Comparison of ENCODE assay signal across 1 cellular context in genomic region chr1:109979489-109980091, GRCh38.
TF ChIP-seq lines count a peak whose summit lies in the region.

No MANE protein-coding gene starts in this region.

TF ChIP-seq in K562, 482 proteins besides CTCF, POLR2A, EP300 and RAD21 (continued from another document and continues in another):
- TF ChIP-seq TSHZ1 (CRISPR knock-in tag; IDR thresholded peaks at IDR 0.05) (no peak), JUN (IDR thresholded peaks at IDR 0.05; ENCODE audit: borderline replicate concordance, low read depth, low read length) (peak; percentile 90), JUN (CRISPR knock-in tag; IDR thresholded peaks at IDR 0.05; ENCODE audit: borderline replicate concordance) (0 out of 2 replicates have a peak, but pooled peaks have one; percentile 46), HBP1 (CRISPR knock-in tag; IDR thresholded peaks at IDR 0.05) (no peak), ETV6 (IDR thresholded peaks at IDR 0.05; ENCODE audit: borderline replicate concordance in 1 of 2, low read depth in 2 of 2, low read length in 1 of 2) (no peak; a peak in 1 of 4 replicates), ETV6 (CRISPR knock-in tag; IDR thresholded peaks at IDR 0.05; ENCODE audit: borderline replicate concordance) (no peak), ATF4 (CRISPR knock-in tag; IDR thresholded peaks at IDR 0.05) (no peak), NCOA4 (IDR thresholded peaks at IDR 0.05; ENCODE audit: partially characterized antibody) (no peak), ATF7 (IDR thresholded peaks at IDR 0.05) (0 out of 2 replicates have a peak, but pooled peaks have one; percentile 58), NCOA1 (IDR thresholded peaks at IDR 0.05; ENCODE audit: low read depth) (peak; percentile 72; the same call in 1 of the 2 replicates), EWSR1 (IDR thresholded peaks at IDR 0.05; ENCODE audit: borderline replicate concordance, low read depth, partially characterized antibody) (no peak), ZNF174 (CRISPR knock-in tag; IDR thresholded peaks at IDR 0.05) (0 out of 2 replicates have a peak, but pooled peaks have one; percentile 50), HCFC1 (IDR thresholded peaks at IDR 0.05; ENCODE audit: low read depth, low read length) (no peak), MEF2A (IDR thresholded peaks at IDR 0.05; ENCODE audit: control insufficient read depth, low read depth, low read length) (no peak), ZBTB26 (CRISPR knock-in tag; IDR thresholded peaks at IDR 0.05) (no peak), PRPF4 (IDR thresholded peaks at IDR 0.05; ENCODE audit: insufficient read depth, low read depth, low read length, poor library complexity, severe bottlenecking) (no peak), THRA (IDR thresholded peaks at IDR 0.05) (no peak), CREB5 (CRISPR knock-in tag; IDR thresholded peaks at IDR 0.05) (no peak), HNRNPK (IDR thresholded peaks at IDR 0.05; ENCODE audit: low read depth, low read length, poor library complexity, severe bottlenecking) (no peak), NFATC3 (IDR thresholded peaks at IDR 0.05) (no peak), TARDBP (IDR thresholded peaks at IDR 0.05) (no peak), ZNF384 (IDR thresholded peaks at IDR 0.05; ENCODE audit: low read depth, low read length) (no peak), KLF16 (IDR thresholded peaks at IDR 0.05) (no peak), SRSF1 (IDR thresholded peaks at IDR 0.05; ENCODE audit: low read depth, low read length) (no peak), ID3 (CRISPR knock-in tag; IDR thresholded peaks at IDR 0.05) (no peak), ID3 (tag; IDR thresholded peaks at IDR 0.05) (no peak), ZNF655 (CRISPR knock-in tag; IDR thresholded peaks at IDR 0.05) (no peak), PHTF2 (CRISPR knock-in tag; IDR thresholded peaks at IDR 0.05) (no peak), RNF2 (IDR thresholded peaks at IDR 0.05) (no peak), NFIC (IDR thresholded peaks at IDR 0.05) (peak; percentile 66), MED1 (CRISPR knock-in tag; IDR thresholded peaks at IDR 0.05; ENCODE audit: borderline replicate concordance) (no peak), ZNF253 (CRISPR knock-in tag; conservative IDR thresholded peaks at IDR 0.05) (no peak), PRDM10 (IDR thresholded peaks at IDR 0.05; ENCODE audit: partially characterized antibody) (no peak), CBX1 (IDR thresholded peaks at IDR 0.05; ENCODE audit: low read depth) (no peak), USF1 (CRISPR knock-in tag; IDR thresholded peaks at IDR 0.05) (no peak), HMBOX1 (IDR thresholded peaks at IDR 0.05) (no peak), ZBTB7A (IDR thresholded peaks at IDR 0.05; ENCODE audit: borderline replicate concordance, control insufficient read depth, low read depth, low read length) (no peak), TAF9B (IDR thresholded peaks at IDR 0.05; ENCODE audit: partially characterized antibody) (no peak), ZC3H8 (IDR thresholded peaks at IDR 0.05) (no peak), HDAC6 (IDR thresholded peaks at IDR 0.05; ENCODE audit: low read depth, low read length) (no peak), GATAD2A (IDR thresholded peaks at IDR 0.05) (no peak; the same call in 1 of the 2 replicates), HNRNPL (IDR thresholded peaks at IDR 0.05; ENCODE audit: low read depth, low read length) (no peak), RBBP5 (IDR thresholded peaks at IDR 0.05; ENCODE audit: borderline replicate concordance, insufficient read depth, low read length, poor library complexity, severe bottlenecking) (peak; percentile 35), GABPA (tag; conservative IDR thresholded peaks at IDR 0.05; ENCODE audit: low read depth) (no peak)
